25 cellular contexts compared by ENCODE assay signal in genomic region chr6:153106021-153106420, GRCh38. TPM values are rescaled to one million over a fixed set of nuclear protein-coding genes. Genes with fewer than 3 reads are reported as not detected.
"Had no signal": no experiment of that assay in that cellular context is flagged by ENCODE, and none has a peak within 500 bp of the region (broad histone marks: within the 10 kb centered on the region; RNA-seq: fewer than 3 reads in every experiment).

No MANE protein-coding gene starts in this region.

- H3K9me3 Mint-ChIP-seq: naive thymus-derived CD8-positive, alpha-beta T cell; nephron progenitor cell; stimulated activated naive B cell treated with anti-CD40 and anti-IgM and Interleukin-4, amounts not matched to agents 10 μg/mL and 1 μg/mL and 100 μg/mL, for 72 hours; stimulated activated naive CD8-positive, alpha-beta T cell treated with anti-CD3 and anti-CD28 coated beads, Interleukin-15, Interleukin-2, amounts not matched to agents 100 ng/mL and 50 ng/mL, for 24 hours had no signal

- H3K36me3 Mint-ChIP-seq: naive thymus-derived CD8-positive, alpha-beta T cell; stimulated activated naive B cell treated with anti-CD40 and anti-IgM and Interleukin-4, amounts not matched to agents 10 μg/mL and 1 μg/mL and 100 μg/mL, for 72 hours had no signal

- H3K27ac ChIP-seq: dorsolateral prefrontal cortex, epithelial cell of prostate, esophagus muscularis mucosa, heart right ventricle, left lung, prostate gland, sigmoid colon, transverse colon, upper lobe of right lung, uterus had no signal

- H3K27ac Mint-ChIP-seq: naive thymus-derived CD8-positive, alpha-beta T cell; nephron progenitor cell; stimulated activated naive B cell treated with anti-CD40 and anti-IgM and Interleukin-4, amounts not matched to agents 10 μg/mL and 1 μg/mL and 100 μg/mL, for 72 hours; stimulated activated naive CD8-positive, alpha-beta T cell treated with anti-CD3 and anti-CD28 coated beads, Interleukin-15, Interleukin-2, amounts not matched to agents 100 ng/mL and 50 ng/mL, for 24 hours had no signal

- DNase-seq: dorsolateral prefrontal cortex; effector CD4-positive, alpha-beta T cell; foreskin melanocyte; glutamatergic neuron; heart right ventricle; hippocampal formation; left cardiac atrium; left lung; naive thymus-derived CD8-positive, alpha-beta T cell; nephron progenitor cell; nucleus accumbens; right cardiac atrium; sigmoid colon; stimulated activated CD4-positive, alpha-beta T cell treated with anti-CD3 and anti-CD28 coated beads, Interleukin-2, amount 100 ng/mL, for 24 hours; stimulated activated CD4-positive, alpha-beta T cell treated with anti-CD3 and anti-CD28 coated beads, Interleukin-4, amount 100 ng/mL, for 24 hours; stimulated activated naive B cell treated with anti-CD40 and anti-IgM and Interleukin-4, amounts not matched to agents 10 μg/mL and 1 μg/mL and 100 μg/mL, for 72 hours; transverse colon; upper lobe of right lung; uterus had no signal

- H3K4me1 ChIP-seq: left lung, prostate gland, transverse colon, upper lobe of right lung, uterus had no signal

- FAIRE-seq: colon, islet of Langerhans had no signal

- ATAC-seq: heart right ventricle; left cardiac atrium; left lung; naive thymus-derived CD8-positive, alpha-beta T cell; right cardiac atrium; upper lobe of right lung had no signal

- H3K9me3 ChIP-seq: esophagus muscularis mucosa, heart right ventricle, left lung, prostate gland, sigmoid colon, transverse colon, upper lobe of right lung, uterus had no signal

- H3K27me3 ChIP-seq: dorsolateral prefrontal cortex, esophagus muscularis mucosa, heart right ventricle, left lung, sigmoid colon, transverse colon, upper lobe of right lung, uterus had no signal

- H3K4me3 ChIP-seq: dorsolateral prefrontal cortex, esophagus muscularis mucosa, heart right ventricle, left lung, prostate gland, sigmoid colon, transverse colon, upper lobe of right lung, uterus had no signal

- H3K4me1 Mint-ChIP-seq: naive thymus-derived CD8-positive, alpha-beta T cell; nephron progenitor cell; stimulated activated naive B cell treated with anti-CD40 and anti-IgM and Interleukin-4, amounts not matched to agents 10 μg/mL and 1 μg/mL and 100 μg/mL, for 72 hours had no signal

- H3K4me3 Mint-ChIP-seq: naive thymus-derived CD8-positive, alpha-beta T cell; nephron progenitor cell; stimulated activated naive B cell treated with anti-CD40 and anti-IgM and Interleukin-4, amounts not matched to agents 10 μg/mL and 1 μg/mL and 100 μg/mL, for 72 hours; stimulated activated naive CD8-positive, alpha-beta T cell treated with anti-CD3 and anti-CD28 coated beads, Interleukin-15, Interleukin-2, amounts not matched to agents 100 ng/mL and 50 ng/mL, for 24 hours had no signal

- H3K36me3 ChIP-seq: esophagus muscularis mucosa, heart right ventricle, left lung, prostate gland, sigmoid colon, transverse colon, upper lobe of right lung, uterus had no signal

RNA-seq across cellular contexts. Expression of gene RGS17, which starts 25.1 kb away (rescaled TPM):
- total RNA-seq: naive thymus-derived CD8-positive, alpha-beta T cell had no signal
